In genomic region chr14:105419055-105419304, GRCh38 we compare ENCODE assay signal across 7 cellular contexts. TPM values are rescaled to one million over a fixed set of nuclear protein-coding genes. Genes with fewer than 3 reads are reported as not detected.
A peak's percentile ranks its signal among the peaks of the same experiment; 100 is the strongest.
DNase-seq lines count a peak whose midpoint lies in the region; ATAC-seq and TF ChIP-seq lines count a peak whose summit lies in the region.

No MANE protein-coding gene starts in this region.

- WGBS in right cardiac atrium = 48% methylated on average over 8 of the region's 8 CpGs
- WGBS in spleen, 5 donors = 49 to 74% (median 67%) methylated on average over 1 to 8 of the region's 8 CpGs

- no TSS peak for BruUV-seq in HCT116 (replicated peaks; lab: Mats Ljungman, UMichigan)

- H3K79me2 ChIP-seq in HCT116 (ENCODE audit: insufficient read depth, low read length) = peaks cover 43% of the 10 kb centered on the region

- POLR2A ChIA-PET in HCT116 (lab: Charles Lee) = no interaction called here

- no peaks in the 10 kb centered on the region; the same call in 1 of the 2 replicates for H4K20me1 ChIP-seq in HCT116 (ENCODE audit: insufficient read depth)

- TF ChIP-seq RAD21 in HCT116 (IDR thresholded peaks at IDR 0.05; ENCODE audit: low read depth) = no peak

- TF ChIP-seq POLR2A in HCT116 (IDR thresholded peaks at IDR 0.05; ENCODE audit: borderline replicate concordance, extremely low read depth, insufficient read depth, insufficient read length) (no peak), spleen (IDR thresholded peaks at IDR 0.05) (no peak)

- H3K9ac ChIP-seq in HCT116 (ENCODE audit: low read length) = peak overlapping the region; percentile 85

- H3K9me2 ChIP-seq in HCT116 (ENCODE audit: insufficient read depth) = no peaks in the 10 kb centered on the region

- CTCF ChIA-PET in HCT116 (lab: Charles Lee) = interaction anchor here (1.3 kb wide), 1 partner anchor 71 kb away, joined by 3 read pairs; no protein-coding TSS in a partner anchor

- H3K27ac ChIP-seq in HCT116 (ENCODE audit: low read depth, low read length) (peak overlapping the region; percentile 87), right cardiac atrium (ENCODE audit: low read length) (no peak overlapping the region), spleen (peak overlapping the region in 2 of 8 donors; percentile 72 to 79)

- H3K4me1 ChIP-seq in HCT116 (ENCODE audit: control insufficient read depth in 1 of 2, insufficient read depth in 2 of 2, low read length in 2 of 2) (peaks cover 16 to 35% of the 10 kb centered on the region in 2 experiments), right cardiac atrium (ENCODE audit: control insufficient read depth, insufficient read depth, low read length) (peaks cover 8% of the 10 kb centered on the region), spleen (peaks cover 24 to 70% (median 49%) of the 10 kb centered on the region in 6 donors)

- intact Hi-C loops in HCT116 (cut with micrococcal nuclease) = no loop called here
- intact Hi-C loops in right cardiac atrium (cut with DNase I) = loop anchor here in 1 of 4 donors (5.0 kb wide), 1 partner anchor 68 kb away; the partner anchor contains the start of gene CRIP1
- intact Hi-C loops in spleen (cut with DNase I; ENCODE audit: low total_unique reads) = no loop called here

- H3K4me2 ChIP-seq in HCT116 (ENCODE audit: low read length) = peak overlapping the region; percentile 98

- H3K9me3 ChIP-seq in HCT116 (ENCODE audit: control insufficient read depth in 1 of 2, insufficient read depth in 1 of 2, low read depth in 1 of 2, low read length in 2 of 2) = no peaks in the 10 kb centered on the region
- H3K9me3 ChIP-seq in right cardiac atrium (ENCODE audit: control insufficient read depth, low read length) = no peaks in the 10 kb centered on the region
- H3K9me3 ChIP-seq in spleen = no peaks in the 10 kb centered on the region

- no peak overlapping the region for H2AFZ ChIP-seq in HCT116 (ENCODE audit: low read depth, low read length, poor library complexity, severe bottlenecking)

- H3K27me3 ChIP-seq in HCT116 (ENCODE audit: insufficient read depth, low read length) = no peaks in the 10 kb centered on the region
- no peaks in the 10 kb centered on the region for H3K27me3 ChIP-seq in right cardiac atrium (ENCODE audit: control insufficient read depth, insufficient read depth)
- peaks cover 0 to 15% (median 3%) of the 10 kb centered on the region in 7 donors for H3K27me3 ChIP-seq in spleen (replicated peaks in 1 of 7)

- ATAC-seq in HCT116 = peak; percentile 3; the same call in 1 of the 2 replicates
- ATAC-seq in right cardiac atrium = no peak
- ATAC-seq in GM18519 (IDR thresholded peaks at IDR 0.05; ENCODE audit: low FRiP score, unreplicated experiment) = no peak

- H3K36me3 ChIP-seq in HCT116 (ENCODE audit: control insufficient read depth in 1 of 2, insufficient read depth in 2 of 2, low read length in 2 of 2) (peaks cover 0 to 13% of the 10 kb centered on the region in 2 experiments; a peak in 2 of 4 replicates), spleen (peaks cover 0 to 2% (median 0%) of the 10 kb centered on the region in 6 donors)

- RAD21 ChIA-PET in HCT116 (lab: Charles Lee; ENCODE audit: low non-redundant PET in 1 of 2, low total read pairs in 2 of 2, uncharacterized antibody in 2 of 2, unreplicated experiment in 2 of 2) = no interaction called here

- no peak for DNase-seq in HCT116 (ENCODE audit: low read depth, low spot score)
- DNase-seq in right cardiac atrium = no peak
- DNase-seq in spleen = no peak
- DNase-seq in NCI-H1105 (lab: John Stamatoyannopoulos, UW) = no peak
- DNase-seq in SW 1271 (lab: John Stamatoyannopoulos, UW) = no peak

- peak overlapping the region; percentile 67 to 74 for H3K4me3 ChIP-seq in HCT116 (replicated peaks in 1 of 2; ENCODE audit: low read depth in 1 of 2, low read length in 2 of 2)
- peak overlapping the region; percentile 78 for H3K4me3 ChIP-seq in WI38 (ENCODE audit: low read depth, low read length)
- H3K4me3 ChIP-seq in right cardiac atrium (ENCODE audit: low read length) = peak overlapping the region; percentile 94
- H3K4me3 ChIP-seq in spleen = peak overlapping the region; percentile 16 to 82 (median 46)

- no peak for TF ChIP-seq CTCF in HCT116 (IDR thresholded peaks at IDR 0.05 in 2 of 3, conservative IDR thresholded peaks at IDR 0.05 in 1 of 3; ENCODE audit: borderline replicate concordance in 1 of 3, insufficient read depth in 1 of 3, low read depth in 2 of 3, low read length in 2 of 3)
- TF ChIP-seq CTCF in WI38 (IDR thresholded peaks at IDR 0.05; ENCODE audit: low read depth, low read length) = no peak
- no peak for TF ChIP-seq CTCF in spleen (IDR thresholded peaks at IDR 0.05 in 8 of 11, conservative IDR thresholded peaks at IDR 0.05 in 3 of 11)

TF ChIP-seq in HCT116, 20 proteins besides CTCF, POLR2A, EP300 and RAD21 (continues in another document):
- no peak for TF ChIP-seq CEBPB (IDR thresholded peaks at IDR 0.05; ENCODE audit: low read depth)
- no peak for TF ChIP-seq ELF1 (IDR thresholded peaks at IDR 0.05; ENCODE audit: borderline replicate concordance, low read depth)
- TF ChIP-seq EGR1 (IDR thresholded peaks at IDR 0.05; ENCODE audit: low read depth) = no peak
- TF ChIP-seq, protein P1, sequence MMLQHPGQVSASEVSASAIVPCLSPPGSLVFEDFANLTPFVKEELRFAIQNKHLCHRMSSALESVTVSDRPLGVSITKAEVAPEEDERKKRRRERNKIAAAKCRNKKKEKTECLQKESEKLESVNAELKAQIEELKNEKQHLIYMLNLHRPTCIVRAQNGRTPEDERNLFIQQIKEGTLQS (IDR thresholded peaks at IDR 0.05) = no peak
- TF ChIP-seq TCF7L2 (IDR thresholded peaks at IDR 0.05; ENCODE audit: borderline replicate concordance, extremely low read depth, insufficient read depth, insufficient read length) = no peak
- TF ChIP-seq EZH2 (IDR thresholded peaks at IDR 0.05) = no peak
- TF ChIP-seq, protein P2, sequence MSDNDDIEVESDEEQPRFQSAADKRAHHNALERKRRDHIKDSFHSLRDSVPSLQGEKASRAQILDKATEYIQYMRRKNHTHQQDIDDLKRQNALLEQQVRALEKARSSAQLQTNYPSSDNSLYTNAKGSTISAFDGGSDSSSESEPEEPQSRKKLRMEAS (IDR thresholded peaks at IDR 0.05) = no peak
- TF ChIP-seq SRF (IDR thresholded peaks at IDR 0.05; ENCODE audit: low read depth) = no peak
- TF ChIP-seq EZH2phosphoT487 (IDR thresholded peaks at IDR 0.05; ENCODE audit: borderline replicate concordance) = no peak
- TF ChIP-seq ZBTB33 (IDR thresholded peaks at IDR 0.05; ENCODE audit: extremely low read depth, insufficient replicate concordance, low read length) = no peak
- no peak for TF ChIP-seq SP1 (IDR thresholded peaks at IDR 0.05; ENCODE audit: low read depth)
- no peak for TF ChIP-seq CBX3 (IDR thresholded peaks at IDR 0.05; ENCODE audit: low read depth)
- TF ChIP-seq ZFX (IDR thresholded peaks at IDR 0.05) = no peak
- no peak for TF ChIP-seq YY1 (IDR thresholded peaks at IDR 0.05; ENCODE audit: extremely low read depth, insufficient replicate concordance, low read depth, low read length)

RNA-seq across cellular contexts. Expression of gene MTA1, which starts 0.6 kb away (rescaled TPM):
- total RNA-seq in HCT116 (2021; ENCODE audit: unreplicated experiment) (229 TPM), right cardiac atrium (100 to 1,000 TPM; 121 to 179 (median 157) TPM), spleen (100 to 1,000 TPM in 3 of 7 donors, 10 to 100 TPM in 4; 63.7 to 128 (median 82.6) TPM)
- 132 and 135 TPM in 2 replicates for polyA plus RNA-seq in HCT116 (2012)
- polyA plus RNA-seq in right cardiac atrium (131 TPM), spleen (10 to 100 TPM; 33.0 to 83.1 (median 52.6) TPM)

RNA-seq across cellular contexts. Expression of gene TEX22, which starts 20.6 kb away (rescaled TPM):
- total RNA-seq in HCT116 (2021; ENCODE audit: unreplicated experiment) = 3.8 TPM
- 0.05 and 0.15 TPM in 2 replicates for polyA plus RNA-seq in HCT116 (2012)
- total RNA-seq in right cardiac atrium = 1 to 10 TPM in 2 of 4 donors, under 1 TPM in 2; 0.46 to 1.9 (median 1.00) TPM
- 0.05 TPM for polyA plus RNA-seq in right cardiac atrium
- 1 to 10 TPM in 5 of 7 donors, under 1 TPM in 2; 0.33 to 5.3 (median 1.8) TPM for total RNA-seq in spleen
- polyA plus RNA-seq in spleen = under 1 TPM; 0.33 to 0.59 (median 0.54) TPM

RNA-seq across cellular contexts. Expression of gene CRIP2, which starts 55.6 kb away (rescaled TPM):
- 31.1 TPM for total RNA-seq in HCT116 (2021; ENCODE audit: unreplicated experiment)
- 37.8 and 43.3 TPM in 2 replicates for polyA plus RNA-seq in HCT116 (2012)
- 1,000 to 10,000 TPM; 1,091 to 1,370 (median 1,238) TPM for total RNA-seq in right cardiac atrium
- 1,790 TPM for polyA plus RNA-seq in right cardiac atrium
- 100 to 1,000 TPM in 4 of 7 donors, 10 to 100 TPM in 3; 68.6 to 138 (median 100) TPM for total RNA-seq in spleen
- polyA plus RNA-seq in spleen = 100 to 1,000 TPM in 2 of 3 donors, 10 to 100 TPM in 1; 97.7 to 181 (median 123) TPM

Comparison
In these comparisons a context has a peak if more than half of its experiments do, and no peak if none do; other contexts are left out.
1. RNA of gene CRIP2, which starts 55.6 kb away (total RNA-seq): 1,091 to 1,370 TPM in right cardiac atrium; 68.6 to 138 TPM in spleen and 31.1 TPM in HCT116 (single experiment); every median in the first group is over 4 times any median in the second.
2. Peak in every context shown above with its lines, with median percentiles within 50 percentile points of each other: H3K4me3 ChIP-seq.